In genomic region chr5:88888799-88889164, GRCh38 we compare ENCODE assay signal across 2 cellular contexts.
TF ChIP-seq lines count a peak whose summit lies in the region.

No MANE protein-coding gene starts in this region.

TF ChIP-seq in liver, 16 proteins besides CTCF, POLR2A, EP300 and RAD21 (continued from another document):
- TF ChIP-seq RXRA (IDR thresholded peaks at IDR 0.05) (no peak), EGR1 (IDR thresholded peaks at IDR 0.05; ENCODE audit: low read depth in 2 of 2) (no peak), ZBTB33 (IDR thresholded peaks at IDR 0.05) (no peak), JUND (IDR thresholded peaks at IDR 0.05) (no peak), NR2F2 (IDR thresholded peaks at IDR 0.05) (no peak), HNF4A (conservative IDR thresholded peaks at IDR 0.05) (no peak), REST (IDR thresholded peaks at IDR 0.05) (no peak), FOXA1 (IDR thresholded peaks at IDR 0.05) (no peak), HNF4G (IDR thresholded peaks at IDR 0.05) (no peak), FOXA2 (IDR thresholded peaks at IDR 0.05) (no peak), ATF3 (IDR thresholded peaks at IDR 0.05) (no peak), SP1 (IDR thresholded peaks at IDR 0.05) (no peak)

TF ChIP-seq in HepG2, 621 proteins besides CTCF, POLR2A, EP300 and RAD21 (continued from another document):
- TF ChIP-seq EHMT2 (IDR thresholded peaks at IDR 0.05; ENCODE audit: borderline replicate concordance, low read depth, low read length) = no peak
- no peak for TF ChIP-seq ZNF280D (CRISPR knock-in tag; IDR thresholded peaks at IDR 0.05)
- TF ChIP-seq CHCHD3 (CRISPR knock-in tag; IDR thresholded peaks at IDR 0.05) = no peak
- TF ChIP-seq REXO4 (CRISPR knock-in tag; IDR thresholded peaks at IDR 0.05; ENCODE audit: borderline replicate concordance) = no peak
- TF ChIP-seq MEIS2 (CRISPR knock-in tag; IDR thresholded peaks at IDR 0.05) = no peak
